Comparison of ENCODE assay signal across 15 cellular contexts in genomic region chr16:8862309-8863130, GRCh38. TPM values are rescaled to one million over a fixed set of nuclear protein-coding genes. Genes with fewer than 3 reads are reported as not detected.
DNase-seq lines count a peak whose midpoint lies in the region; ATAC-seq, FAIRE-seq and TF ChIP-seq lines count a peak whose summit lies in the region.
"Had no signal": no experiment of that assay in that cellular context is flagged by ENCODE, and none has a peak within 500 bp of the region (broad histone marks: within the 10 kb centered on the region; RNA-seq: fewer than 3 reads in every experiment).

No MANE protein-coding gene starts in this region.

- H3K36me3 Mint-ChIP-seq in nephron progenitor cell (ENCODE audit: low read depth): peaks cover 21% of the 10 kb centered on the region
- H3K36me3 Mint-ChIP-seq in activated T-helper 1 cell treated with anti-CD3 and anti-CD28 coated beads, Interleukin-12 subunit alpha, Interleukin-12 subunit beta, Interleukin-2, Interleukin-4 antibody, amounts not matched to agents 30 ng/mL and 10 ng/mL and 1 ng/mL, durations not matched to agents 14 hours and 24 hours and 36 hours (ENCODE audit: low read depth): peaks cover 11% of the 10 kb centered on the region

- no peak overlapping the region for H3K56ac ChIP-seq in H1 (replicated peaks; ENCODE audit: insufficient read length, low read depth, low read length)

- no peaks in the 10 kb centered on the region; the same call in 1 of the 2 replicates for H3K9me3 ChIP-seq in AG04450 (ENCODE audit: control insufficient read depth, insufficient read depth, low read length)
- no peaks in the 10 kb centered on the region for H3K9me3 ChIP-seq in H1 (ENCODE audit: insufficient read depth in 2 of 2, low read depth in 1 of 2, low read length in 1 of 2)

- TF ChIP-seq POLR2A in GM12891 (IDR thresholded peaks at IDR 0.05; ENCODE audit: low read depth, low read length): 0 out of 2 replicates have a peak, but pooled peaks have one; percentile 15
- no peak for TF ChIP-seq POLR2A in H1 (IDR thresholded peaks at IDR 0.05; ENCODE audit: control extremely low read depth in 1 of 2, low read depth in 2 of 2, low read length in 2 of 2)

- CTCF ChIA-PET in AG04450 (lab: Charles Lee): interaction anchor here (1.0 to 2.4 kb wide), 3 partner anchors 10 to 146 kb away, joined by 5 to 6 read pairs (median 6); no protein-coding TSS in a partner anchor
- CTCF ChIA-PET in H1 (lab: Charles Lee; ENCODE audit: partially characterized antibody): interaction anchor here (1.0 to 10.5 kb wide), 6 partner anchors 10 to 263 kb away, joined by 3 to 90 read pairs (median 13); partner anchors contain the start of gene LITAFD

- H3K27ac ChIP-seq in AG04450 (ENCODE audit: low read depth, low read length): peak overlapping the region; percentile 11
- H3K27ac ChIP-seq in H1 (ENCODE audit: low read depth, low read length): no peak overlapping the region

- no peak for TF ChIP-seq CTCF in AG04450 (IDR thresholded peaks at IDR 0.05; ENCODE audit: low read depth, low read length)
- TF ChIP-seq CTCF in H1 (IDR thresholded peaks at IDR 0.05; ENCODE audit: control extremely low read depth in 1 of 3, insufficient read depth in 1 of 3, low read depth in 1 of 3, low read length in 3 of 3): no peak
- TF ChIP-seq CTCF in nephron progenitor cell (IDR thresholded peaks at IDR 0.05): no peak

- H4K91ac ChIP-seq in H1 (replicated peaks; ENCODE audit: insufficient read length, low read length): no peak overlapping the region

- no peak overlapping the region for H3K23ac ChIP-seq in H1 (ENCODE audit: insufficient read length)

- H3K4me3 Mint-ChIP-seq in nephron progenitor cell: no peak overlapping the region
- no peak overlapping the region for H3K4me3 Mint-ChIP-seq in activated T-helper 1 cell treated with anti-CD3 and anti-CD28 coated beads, Interleukin-12 subunit alpha, Interleukin-12 subunit beta, Interleukin-2, Interleukin-4 antibody, amounts not matched to agents 30 ng/mL and 10 ng/mL and 1 ng/mL, durations not matched to agents 14 hours and 24 hours and 36 hours
- H3K4me3 Mint-ChIP-seq: activated CD4-positive, alpha-beta T cell treated with anti-CD3 and anti-CD28 coated beads for 36 hours had no signal

- peaks cover 44% of the 10 kb centered on the region for H3K79me1 ChIP-seq in H1 (ENCODE audit: low read depth, low read length)

- 0 out of 2 replicates have a peak overlapping the region, but pooled peaks have one; percentile 2 for H2BK5ac ChIP-seq in H1 (ENCODE audit: low read depth, low read length)

- H3K4ac ChIP-seq in H1 (replicated peaks; ENCODE audit: insufficient read length, low read depth, low read length): no peak overlapping the region

- H4K20me1 ChIP-seq in H1 (replicated peaks in 1 of 2; ENCODE audit: control insufficient read depth in 1 of 2, insufficient read depth in 2 of 2, low read length in 2 of 2): peaks cover 41 to 61% of the 10 kb centered on the region in 2 experiments

- peak overlapping the region; percentile 80 for H3K27ac Mint-ChIP-seq in nephron progenitor cell
- H3K27ac Mint-ChIP-seq in activated T-helper 1 cell treated with anti-CD3 and anti-CD28 coated beads, Interleukin-12 subunit alpha, Interleukin-12 subunit beta, Interleukin-2, Interleukin-4 antibody, amounts not matched to agents 30 ng/mL and 10 ng/mL and 1 ng/mL, durations not matched to agents 14 hours and 24 hours and 36 hours: no peak overlapping the region
- H3K27ac Mint-ChIP-seq: activated CD4-positive, alpha-beta T cell treated with anti-CD3 and anti-CD28 coated beads for 36 hours had no signal

- no peak overlapping the region for H3K18ac ChIP-seq in H1 (ENCODE audit: extremely low read depth, low read length)

- no peaks in the 10 kb centered on the region for H3K9me3 Mint-ChIP-seq in nephron progenitor cell
- H3K9me3 Mint-ChIP-seq in activated T-helper 1 cell treated with anti-CD3 and anti-CD28 coated beads, Interleukin-12 subunit alpha, Interleukin-12 subunit beta, Interleukin-2, Interleukin-4 antibody, amounts not matched to agents 30 ng/mL and 10 ng/mL and 1 ng/mL, durations not matched to agents 14 hours and 24 hours and 36 hours: no peaks in the 10 kb centered on the region

- no peak overlapping the region for H2BK15ac ChIP-seq in H1 (ENCODE audit: low read length)

- H4K5ac ChIP-seq in H1 (ENCODE audit: insufficient read length, low read depth, low read length): no peak overlapping the region

- no peak overlapping the region; a peak in 1 of 7 replicates for H3K9ac ChIP-seq in H1 (replicated peaks in 1 of 4; ENCODE audit: extremely low read depth in 1 of 4, low read depth in 3 of 4, low read length in 3 of 4)

- H3K4me2 ChIP-seq in H1 (ENCODE audit: insufficient read depth in 1 of 2, low read depth in 2 of 2, low read length in 2 of 2): no peak overlapping the region

- no peak for DNase-seq in AG04450 (ENCODE audit: low read depth, low spot score)
- DNase-seq in GM12891 (ENCODE audit: insufficient read length, low spot score): no peak
- no peak for DNase-seq in H1 (ENCODE audit: low read depth in 1 of 2, low spot score in 2 of 2)
- DNase-seq in nephron progenitor cell: no peak
- no peak for DNase-seq in inferior parietal cortex (ENCODE audit: extremely low spot score)
- DNase-seq in hippocampal formation (lab: John Stamatoyannopoulos, UW): no peak
- DNase-seq in activated T-helper 1 cell treated with anti-CD3 and anti-CD28 coated beads, Interleukin-12 subunit alpha, Interleukin-12 subunit beta, Interleukin-2, Interleukin-4 antibody, amounts not matched to agents 30 ng/mL and 10 ng/mL and 1 ng/mL, durations not matched to agents 14 hours and 24 hours and 36 hours (ENCODE audit: low spot score): no peak
- DNase-seq: activated CD4-positive, alpha-beta T cell treated with anti-CD3 and anti-CD28 coated beads for 36 hours; activated effector memory CD4-positive, alpha-beta T cell treated with anti-CD3 and anti-CD28 coated beads, Interleukin-2, amount 50 U/mL, for 16 hours; cerebellar nuclear complex; NCI-H2029 treated with DMSO at 0.1 percent for 48 hours; SW 1271 had no signal

- H3K79me2 ChIP-seq in H1 (ENCODE audit: control insufficient read depth in 1 of 2, insufficient read depth in 2 of 2, low read length in 2 of 2): peaks cover 51 to 91% of the 10 kb centered on the region in 2 experiments

- TF ChIP-seq EP300 in H1 (IDR thresholded peaks at IDR 0.05; ENCODE audit: borderline replicate concordance in 1 of 2, low read depth in 2 of 2, low read length in 2 of 2): no peak

- WGBS in H1 (ENCODE audit: extremely low coverage in 1 of 2, insufficient coverage in 1 of 2, insufficient read length in 1 of 2, insufficient replicate concordance in 2 of 2, low coverage in 1 of 2, low lambda C conversion rate in 2 of 2, missing lambda C conversion rate in 1 of 2), 2 experiments: 89% methylated on average over 13 of the region's 14 CpGs; no CpG with 5 or more reads in 1 of the 2 experiments

- H4K8ac ChIP-seq in H1 (ENCODE audit: extremely low read depth, insufficient read depth, low read length): 0 out of 2 replicates have a peak overlapping the region, but pooled peaks have one; percentile 0

- no peak overlapping the region for H3K4me3 ChIP-seq in AG04450 (ENCODE audit: low read depth, low read length)
- H3K4me3 ChIP-seq in H1 (ENCODE audit: extremely low read depth in 1 of 4, insufficient read depth in 2 of 4, low read depth in 3 of 4, low read length in 4 of 4): no peak overlapping the region

- H2AFZ ChIP-seq in H1 (ENCODE audit: low read length): no peak overlapping the region

- H3K4me1 Mint-ChIP-seq in nephron progenitor cell: peaks cover 58% of the 10 kb centered on the region
- peaks cover 35% of the 10 kb centered on the region for H3K4me1 Mint-ChIP-seq in activated T-helper 1 cell treated with anti-CD3 and anti-CD28 coated beads, Interleukin-12 subunit alpha, Interleukin-12 subunit beta, Interleukin-2, Interleukin-4 antibody, amounts not matched to agents 30 ng/mL and 10 ng/mL and 1 ng/mL, durations not matched to agents 14 hours and 24 hours and 36 hours (ENCODE audit: low read depth)

- H2AK5ac ChIP-seq in H1 (ENCODE audit: low read depth, low read length): no peak overlapping the region

- H3K27me3 Mint-ChIP-seq in nephron progenitor cell (ENCODE audit: low read depth, poor library complexity): no peaks in the 10 kb centered on the region
- H3K27me3 Mint-ChIP-seq in activated T-helper 1 cell treated with anti-CD3 and anti-CD28 coated beads, Interleukin-12 subunit alpha, Interleukin-12 subunit beta, Interleukin-2, Interleukin-4 antibody, amounts not matched to agents 30 ng/mL and 10 ng/mL and 1 ng/mL, durations not matched to agents 14 hours and 24 hours and 36 hours (ENCODE audit: insufficient read depth): no peaks in the 10 kb centered on the region
- H3K27me3 Mint-ChIP-seq: activated CD4-positive, alpha-beta T cell treated with anti-CD3 and anti-CD28 coated beads for 36 hours had no signal

- no peak overlapping the region for H2BK20ac ChIP-seq in H1 (ENCODE audit: low read length)

- H2BK120ac ChIP-seq in H1 (replicated peaks; ENCODE audit: low read depth, low read length): no peak overlapping the region

- POLR2A ChIA-PET in AG04450 (lab: Yijun Ruan, JAX) (no interaction called here), H1 (lab: Charles Lee; ENCODE audit: partially characterized antibody) (interaction anchor here (0.9 to 29.1 kb wide), 4 partner anchors 4 to 31 kb away, joined by 3 to 456 read pairs (median 234); partner anchors contain the start of genes CARHSP1 and LITAFD)

- H3K4me1 ChIP-seq in H1 (replicated peaks in 1 of 4; ENCODE audit: control insufficient read depth in 3 of 4, insufficient read depth in 4 of 4, low read length in 3 of 4): peaks cover 22 to 47% (median 34%) of the 10 kb centered on the region in 4 experiments

- TF ChIP-seq RAD21 in H1 (IDR thresholded peaks at IDR 0.05 in 1 of 2, conservative IDR thresholded peaks at IDR 0.05 in 1 of 2; ENCODE audit: low read depth in 2 of 2, low read length in 2 of 2): no peak

- intact Hi-C loops in activated T-helper 1 cell treated with anti-CD3 and anti-CD28 coated beads, Interleukin-12 subunit alpha, Interleukin-12 subunit beta, Interleukin-2, Interleukin-4 antibody, amounts not matched to agents 30 ng/mL and 10 ng/mL and 1 ng/mL, durations not matched to agents 14 hours and 24 hours and 36 hours (cut with micrococcal nuclease): loop anchor here (10.0 kb wide), 1 partner anchor 1882 kb away; the partner anchor contains the start of gene NUBP1

- H3K14ac ChIP-seq in H1 (ENCODE audit: insufficient read length): no peak overlapping the region

- no peak overlapping the region for H2BK12ac ChIP-seq in H1 (ENCODE audit: low read depth, low read length)

- ATAC-seq in GM21529 (IDR thresholded peaks at IDR 0.05; ENCODE audit: unreplicated experiment): no peak
- ATAC-seq: activated CD4-positive, alpha-beta T cell treated with anti-CD3 and anti-CD28 coated beads for 36 hours had no signal

- no peaks in the 10 kb centered on the region for H3K27me3 ChIP-seq in AG04450 (ENCODE audit: control insufficient read depth, insufficient read depth, low read length)
- no peaks in the 10 kb centered on the region for H3K27me3 ChIP-seq in H1 (replicated peaks in 1 of 4; ENCODE audit: control insufficient read depth in 3 of 4, extremely low read depth in 1 of 4, insufficient read depth in 3 of 4, low read length in 3 of 4)

- H3K36me3 ChIP-seq in H1 (ENCODE audit: control insufficient read depth in 2 of 4, insufficient read depth in 4 of 4, low read length in 3 of 4): peaks cover 9 to 41% (median 19%) of the 10 kb centered on the region in 4 experiments

- H3K23me2 ChIP-seq in H1 (ENCODE audit: low read depth, low read length): peaks cover 12% of the 10 kb centered on the region

- FAIRE-seq in GM12891 (lab: Jason Lieb, UNC) (no peak), H1 (lab: Jason Lieb, UNC) (no peak)
- FAIRE-seq: islet of Langerhans had no signal

RNA-seq across cellular contexts. Expression of gene CARHSP1, which starts 6.3 kb away (rescaled TPM):
- 65.5 and 91.1 TPM in 2 replicates for polyA plus RNA-seq in AG04450 (2011; rRNA removed)
- polyA minus RNA-seq in AG04450 (2011; rRNA and poly(A)+ RNA removed): 104 and 137 TPM in 2 replicates
- polyA plus RNA-seq in GM12891 (2012; ENCODE audit: low read depth, missing spikeins): 68.1 TPM
- total RNA-seq in H1 (2021; fragmentation: NEBNext Ultra II Directional; extraction: Animal tissue kit (Norgen Biotek cat#: 25700)): 300 and 326 TPM in 2 replicates
- polyA plus RNA-seq in H1 (2011; rRNA removed): 292 and 364 TPM in 2 replicates
- polyA plus RNA-seq in H1 (2011; cell fraction: cytosol; rRNA removed): 283 TPM
- polyA plus RNA-seq in H1 (2011; cell fraction: nucleus; rRNA removed): 318 TPM
- polyA plus RNA-seq in H1 (2012, experiment 1 of 2): 259 to 418 TPM (median 380 TPM) in 4 replicates
- 407 TPM for polyA plus RNA-seq in H1 (2012, experiment 2 of 2)
- polyA plus RNA-seq in H1 (2013, experiment 1 of 2): 117 TPM
- polyA plus RNA-seq in H1 (2013, experiment 2 of 2): 115 TPM
- polyA minus RNA-seq in H1 (2011; rRNA and poly(A)+ RNA removed): 252 and 270 TPM in 2 replicates
- 191 TPM for polyA minus RNA-seq in H1 (2011; cell fraction: cytosol; rRNA and poly(A)+ RNA removed)
- 137 TPM for polyA minus RNA-seq in H1 (2011; cell fraction: nucleus; rRNA and poly(A)+ RNA removed)
- total RNA-seq in activated T-helper 1 cell treated with anti-CD3 and anti-CD28 coated beads, Interleukin-12 subunit alpha, Interleukin-12 subunit beta, Interleukin-2, Interleukin-4 antibody, amounts not matched to agents 30 ng/mL and 10 ng/mL and 1 ng/mL, durations not matched to agents 14 hours and 24 hours and 36 hours: 79.4 and 80.5 TPM in 2 replicates

RNA-seq across cellular contexts. Expression of gene LITAFD, which starts 19.6 kb away (rescaled TPM):
- polyA plus RNA-seq in AG04450 (2011; rRNA removed) (not detected in 2 replicates), H1 (2011; rRNA removed) (not detected in 2 replicates)
- polyA minus RNA-seq in AG04450 (2011; rRNA and poly(A)+ RNA removed): not detected in 2 replicates
- 0.09 TPM for polyA plus RNA-seq in GM12891 (2012; ENCODE audit: low read depth, missing spikeins)
- total RNA-seq in H1 (2021; fragmentation: NEBNext Ultra II Directional; extraction: Animal tissue kit (Norgen Biotek cat#: 25700)): not detected in 2 replicates
- not detected for polyA plus RNA-seq in H1 (2011; cell fraction: cytosol; rRNA removed)
- not detected for polyA plus RNA-seq in H1 (2011; cell fraction: nucleus; rRNA removed)
- not detected in 4 replicates for polyA plus RNA-seq in H1 (2012, experiment 1 of 2)
- polyA plus RNA-seq in H1 (2012, experiment 2 of 2): not detected
- not detected for polyA plus RNA-seq in H1 (2013, experiment 1 of 2)
- not detected for polyA plus RNA-seq in H1 (2013, experiment 2 of 2)
- polyA minus RNA-seq in H1 (2011; rRNA and poly(A)+ RNA removed): not detected in 2 replicates
- not detected for polyA minus RNA-seq in H1 (2011; cell fraction: cytosol; rRNA and poly(A)+ RNA removed)
- polyA minus RNA-seq in H1 (2011; cell fraction: nucleus; rRNA and poly(A)+ RNA removed): not detected
- total RNA-seq in activated T-helper 1 cell treated with anti-CD3 and anti-CD28 coated beads, Interleukin-12 subunit alpha, Interleukin-12 subunit beta, Interleukin-2, Interleukin-4 antibody, amounts not matched to agents 30 ng/mL and 10 ng/mL and 1 ng/mL, durations not matched to agents 14 hours and 24 hours and 36 hours: not detected in 2 replicates
- total RNA-seq: activated CD4-positive, alpha-beta T cell treated with anti-CD3 and anti-CD28 coated beads for 36 hours; omental fat pad had no signal
